In the genomic region with DNA sequence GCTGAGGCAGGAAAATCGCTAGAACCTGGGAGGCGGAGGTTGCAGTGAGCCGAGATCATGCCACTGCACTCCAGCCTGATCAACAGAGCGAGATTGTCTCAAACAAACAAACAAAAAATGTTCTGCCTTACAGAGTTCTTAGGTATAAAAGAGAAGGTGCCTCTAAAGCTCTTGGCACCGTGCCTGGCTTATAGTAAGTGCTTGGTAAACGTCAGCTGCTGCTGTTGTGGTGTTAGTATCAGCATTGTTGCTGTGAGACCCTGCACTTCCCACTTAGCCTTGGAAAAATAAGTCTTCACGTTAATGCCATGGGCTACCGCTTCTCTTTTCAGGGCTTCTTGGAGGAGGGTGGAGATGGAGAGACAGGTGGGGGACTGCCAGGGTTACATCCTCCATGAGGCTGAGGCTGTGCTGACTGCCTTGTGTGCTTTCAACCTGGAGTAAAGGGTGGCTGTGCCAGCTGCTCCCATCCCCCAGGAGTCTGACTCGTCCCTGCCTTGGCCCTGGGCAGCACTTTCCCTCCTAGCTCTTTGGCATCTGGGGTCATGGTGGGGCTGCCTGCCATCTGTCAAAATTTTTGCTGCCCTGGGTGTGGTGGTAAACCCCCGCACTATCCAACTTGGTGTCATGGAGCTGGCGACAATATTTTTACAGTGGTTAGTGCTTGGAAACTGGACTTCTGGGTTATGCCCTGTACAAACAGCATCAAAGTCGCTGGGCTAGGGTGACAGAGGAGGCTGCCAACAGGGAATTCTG, we compare ENCODE assay signal across 9 cellular contexts. TPM values are rescaled to one million over a fixed set of nuclear protein-coding genes. Genes with fewer than 3 reads are reported as not detected.
DNase-seq lines count a peak whose midpoint lies in the region; ATAC-seq and TF ChIP-seq lines count a peak whose summit lies in the region.
"Had no signal": no experiment of that assay in that cellular context is flagged by ENCODE, and none has a peak within 500 bp of the region (broad histone marks: within the 10 kb centered on the region; RNA-seq: fewer than 3 reads in every experiment).

No MANE protein-coding gene starts in this region.

- H3K9me3 ChIP-seq in cardiac muscle cell (ENCODE audit: low read depth) (no peaks in the 10 kb centered on the region), right atrium auricular region (no peaks in the 10 kb centered on the region), psoas muscle (no peaks in the 10 kb centered on the region)
- H3K9me3 ChIP-seq: BLaER1 had no signal

- peaks cover 1% of the 10 kb centered on the region for H3K4me1 ChIP-seq in cardiac muscle cell (ENCODE audit: low read depth)
- H3K4me1 ChIP-seq in right atrium auricular region, result peaks cover 0 to 19% of the 10 kb centered on the region in 2 donors
- no peaks in the 10 kb centered on the region for H3K4me1 ChIP-seq in psoas muscle

- DNase-seq in cardiac muscle cell (ENCODE audit: low read depth in 1 of 2, low spot score in 1 of 2), result peak; percentile 36 to 70
- no peak for DNase-seq in right atrium auricular region (ENCODE audit: low spot score)
- peak in 1 of 2 donors; percentile 66 for DNase-seq in left colon
- no peak for DNase-seq in psoas muscle
- DNase-seq in amniotic stem cell (lab: John Stamatoyannopoulos, UW), result no peak

- no peak overlapping the region for H3K4me3 ChIP-seq in cardiac muscle cell
- H3K4me3 ChIP-seq in right atrium auricular region, result no peak overlapping the region
- no peak overlapping the region for H3K4me3 ChIP-seq in psoas muscle
- H3K4me3 ChIP-seq: BLaER1 had no signal

- ATAC-seq in left colon (peak; percentile 51), psoas muscle (no peak), HG03439 (IDR thresholded peaks at IDR 0.05; ENCODE audit: unreplicated experiment) (no peak), HG03378 (IDR thresholded peaks at IDR 0.05; ENCODE audit: unreplicated experiment) (no peak)

- H3K27me3 ChIP-seq in cardiac muscle cell, result no peaks in the 10 kb centered on the region
- no peaks in the 10 kb centered on the region for H3K27me3 ChIP-seq in right atrium auricular region
- H3K27me3 ChIP-seq in psoas muscle (ENCODE audit: insufficient read depth in 3 of 3, low read length in 2 of 3), result no peaks in the 10 kb centered on the region
- H3K27me3 ChIP-seq: BLaER1 had no signal

- H3K36me3 ChIP-seq in cardiac muscle cell (no peaks in the 10 kb centered on the region), right atrium auricular region (no peaks in the 10 kb centered on the region), psoas muscle (ENCODE audit: insufficient read depth in 1 of 2, low read depth in 1 of 2) (no peaks in the 10 kb centered on the region)
- H3K36me3 ChIP-seq: BLaER1 had no signal

- 38 to 49% (median 39%) methylated on average over 12 of the region's 12 CpGs for WGBS in psoas muscle, 3 donors

- H3K27ac ChIP-seq in cardiac muscle cell (no peak overlapping the region), right atrium auricular region (no peak overlapping the region), VCaP (peak overlapping the region; percentile 75), psoas muscle (no peak overlapping the region)
- H3K27ac ChIP-seq: BLaER1 had no signal

- TF ChIP-seq CTCF in cardiac muscle cell (IDR thresholded peaks at IDR 0.05; ENCODE audit: low read depth, low read length), result no peak
- TF ChIP-seq CTCF in right atrium auricular region (IDR thresholded peaks at IDR 0.05), result no peak
- TF ChIP-seq CTCF in VCaP (conservative IDR thresholded peaks at IDR 0.05), result no peak
- no peak for TF ChIP-seq CTCF in psoas muscle (IDR thresholded peaks at IDR 0.05)

- intact Hi-C loops in left colon (cut with DNase I, micrococcal nuclease), result no loop called here
- intact Hi-C loops in psoas muscle (cut with DNase I), result no loop called here

RNA-seq across cellular contexts. Expression of a gene that starts 17.8 kb away (rescaled TPM):
- total RNA-seq in cardiac muscle cell, result 25.2 and 28.7 TPM in 2 replicates
- polyA plus RNA-seq in cardiac muscle cell, result 12.1 and 13.8 TPM in 2 replicates
- total RNA-seq in right atrium auricular region, result 10 to 100 TPM; 37.6 to 59.6 TPM
- 100 to 1,000 TPM; 410 to 585 TPM for total RNA-seq in left colon
- 10 to 100 TPM; 11.6 to 17.9 (median 15.4) TPM for total RNA-seq in psoas muscle
- polyA plus RNA-seq in psoas muscle, result 10 to 100 TPM in 2 of 3 donors, 1 to 10 TPM in 1; 6.4 to 14.7 (median 11.0) TPM

Comparison
In these comparisons a context has a peak if more than half of its experiments do, and no peak if none do; other contexts are left out.
1. DNase-seq: peak in cardiac muscle cell (2 of 2); none in right atrium auricular region (single experiment), psoas muscle (0 of 2) and amniotic stem cell (single experiment).
2. RNA of a gene that starts 17.8 kb away (total RNA-seq): 410 to 585 TPM in left colon; 37.6 to 59.6 TPM in right atrium auricular region, 25.2 to 28.7 TPM in cardiac muscle cell and 11.6 to 17.9 TPM in psoas muscle; every median in the first group is over 4 times any median in the second.